ENCODE assay signal across 15 cellular contexts in genomic region chr7:101168412-101169049, GRCh38. TPM values are rescaled to one million over a fixed set of nuclear protein-coding genes. Genes with fewer than 3 reads are reported as not detected.
A peak's percentile ranks its signal among the peaks of the same experiment; 100 is the strongest.
DNase-seq lines count a peak whose midpoint lies in the region.
"Had no signal": no experiment of that assay in that cellular context is flagged by ENCODE, and none has a peak within 500 bp of the region (broad histone marks: within the 10 kb centered on the region; RNA-seq: fewer than 3 reads in every experiment).

No MANE protein-coding gene starts in this region.

- DNase-seq in Daoy (ENCODE audit: low read depth): peak; percentile 60
- DNase-seq in NOMO-1 (lab: John Stamatoyannopoulos, UW; ENCODE audit: unreplicated experiment in 2 of 2): no peak
- DNase-seq in NCI-H146 treated with DMSO at 0.1 percent for 48 hours (lab: John Stamatoyannopoulos, UW; ENCODE audit: unreplicated experiment): no peak
- DNase-seq in middle frontal gyrus (ENCODE audit: extremely low spot score, low spot score): no peak
- DNase-seq: activated CD4-positive, alpha-beta T cell treated with anti-CD3 and anti-CD28 coated beads, Interleukin-2, amount 50 U/mL, for 1 hour; amygdala; dorsolateral prefrontal cortex; foreskin melanocyte; naive B cell; NCI-H2227 treated with DMSO at 0.1 percent for 48 hours; PC-9; T-helper 1 cell had no signal

- H3K4me3 ChIP-seq in HUES64 (ENCODE audit: low read length) (peak overlapping the region; percentile 43), iPS-18a (ENCODE audit: low read length) (peak overlapping the region; percentile 49)
- H3K4me3 ChIP-seq: PC-9 had no signal

- peaks cover 40% of the 10 kb centered on the region for H3K4me1 ChIP-seq in HUES64 (ENCODE audit: insufficient read depth, low read length)
- H3K4me1 ChIP-seq in iPS-18a (ENCODE audit: control insufficient read depth, low read depth, low read length): peaks cover 53% of the 10 kb centered on the region

- H3K9me3 ChIP-seq in HUES64 (ENCODE audit: insufficient read depth, low read depth, low read length): no peaks in the 10 kb centered on the region
- H3K9me3 ChIP-seq in iPS-18a (ENCODE audit: control insufficient read depth, low read depth, low read length): no peaks in the 10 kb centered on the region

- WGBS in HUES64: 23% methylated on average over 2 of the region's 6 CpGs

- H3K27me3 ChIP-seq in HUES64 (ENCODE audit: insufficient read depth, low read length): peaks cover 74% of the 10 kb centered on the region
- H3K27me3 ChIP-seq in iPS-18a (ENCODE audit: control insufficient read depth, insufficient read depth, low read length): peaks cover 95% of the 10 kb centered on the region

- H3K27ac ChIP-seq in HUES64 (ENCODE audit: low read depth, low read length) (peak overlapping the region; percentile 19; the same call in 1 of the 2 replicates), iPS-18a (ENCODE audit: low read length) (no peak overlapping the region)
- H3K27ac ChIP-seq: PC-9 had no signal

- H3K36me3 ChIP-seq in HUES64 (ENCODE audit: insufficient read depth, low read length) (no peaks in the 10 kb centered on the region), iPS-18a (ENCODE audit: control insufficient read depth, low read depth, low read length) (no peaks in the 10 kb centered on the region)

- peak overlapping the region; percentile 23; the same call in 1 of the 2 replicates for H3K9ac ChIP-seq in HUES64 (ENCODE audit: low read depth, low read length)
- no peak overlapping the region for H3K9ac ChIP-seq in iPS-18a (ENCODE audit: low read length)

RNA-seq across cellular contexts. Expression of gene VGF, which starts 3.2 kb away (rescaled TPM):
- 6.5 and 10.3 TPM in 2 replicates for total RNA-seq in Daoy (2014; rRNA removed; shearing (Covaris generic))
- 18.8 TPM for polyA plus RNA-seq in HUES64 (2013, experiment 1 of 2)
- polyA plus RNA-seq in HUES64 (2013, experiment 2 of 2): 15.0 TPM

RNA-seq across cellular contexts. Expression of gene NAT16, which starts 11.6 kb away (rescaled TPM):
- total RNA-seq in Daoy (2014; rRNA removed; shearing (Covaris generic)): not detected in 2 replicates
- polyA plus RNA-seq in HUES64 (2013, experiment 1 of 2): not detected
- 0.32 TPM for polyA plus RNA-seq in HUES64 (2013, experiment 2 of 2)
- total RNA-seq: PC-9 had no signal
- polyA plus RNA-seq: thymus had no signal

RNA-seq across cellular contexts. Expression of gene AP1S1, which starts 14.3 kb away (rescaled TPM):
- total RNA-seq in Daoy (2014; rRNA removed; shearing (Covaris generic)): 320 and 364 TPM in 2 replicates
- polyA plus RNA-seq in HUES64 (2013, experiment 1 of 2): 46.6 TPM
- 60.5 TPM for polyA plus RNA-seq in HUES64 (2013, experiment 2 of 2)

RNA-seq across cellular contexts. Expression of gene MOGAT3, which starts 32.3 kb away (rescaled TPM):
- total RNA-seq in Daoy (2014; rRNA removed; shearing (Covaris generic)): not detected in 2 replicates
- polyA plus RNA-seq in HUES64 (2013, experiment 1 of 2): not detected
- 0.25 TPM for polyA plus RNA-seq in HUES64 (2013, experiment 2 of 2)
- total RNA-seq: PC-9 had no signal

RNA-seq across cellular contexts. Expression of gene SERPINE1, which starts 41.6 kb away (rescaled TPM):
- total RNA-seq in Daoy (2014; rRNA removed; shearing (Covaris generic)): 674 and 845 TPM in 2 replicates
- 5.2 TPM for polyA plus RNA-seq in HUES64 (2013, experiment 1 of 2)
- 6.8 TPM for polyA plus RNA-seq in HUES64 (2013, experiment 2 of 2)
